Comparison of ENCODE assay signal across 16 cellular contexts in the genomic region with DNA sequence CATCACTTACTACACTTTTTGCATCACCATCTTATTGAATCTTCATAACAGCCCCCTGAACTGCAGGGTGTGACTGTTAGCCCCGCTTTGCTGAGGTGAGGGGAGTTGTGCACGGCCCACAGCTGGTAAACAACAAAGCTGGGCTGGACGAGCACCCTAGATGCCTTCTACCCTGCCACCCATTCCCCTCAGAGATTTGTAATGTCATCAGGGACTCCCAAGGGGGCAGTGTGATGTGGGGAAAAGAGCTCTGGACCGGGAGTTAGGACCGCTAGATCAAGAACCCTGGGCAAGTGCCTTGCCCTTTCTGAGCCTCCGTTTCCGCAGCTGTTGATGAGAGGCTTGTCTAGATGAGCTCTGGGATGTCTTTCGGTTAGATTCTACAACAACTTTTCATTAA. TPM values are rescaled to one million over a fixed set of nuclear protein-coding genes. Genes with fewer than 3 reads are reported as not detected.
DNase-seq lines count a peak whose midpoint lies in the region; ATAC-seq, FAIRE-seq and TF ChIP-seq lines count a peak whose summit lies in the region.
"Had no signal": no experiment of that assay in that cellular context is flagged by ENCODE, and none has a peak within 500 bp of the region (broad histone marks: within the 10 kb centered on the region; RNA-seq: fewer than 3 reads in every experiment).

No MANE protein-coding gene starts in this region.

- SMC1A ChIA-PET in GM12878 (lab: Charles Lee; ENCODE audit: uncharacterized antibody, unreplicated experiment) = interaction anchor here (0.8 to 9.7 kb wide), 13 partner anchors 9 to 127 kb away, joined by 3 to 144 read pairs (median 4); partner anchors contain the start of gene PKIG

- no peak overlapping the region for H2BK15ac ChIP-seq in H9 (ENCODE audit: low read depth, low read length)

- no peak overlapping the region for H2BK12ac ChIP-seq in H9 (ENCODE audit: insufficient read length, low read depth, low read length)

- intact Hi-C loops in GM12878 (cut with micrococcal nuclease; ENCODE audit: unreplicated experiment) = no loop called here

- peaks cover 0 to 7% (median 0%) of the 10 kb centered on the region in 11 experiments; a peak in 1 of 22 replicates for H3K9me3 ChIP-seq in BLaER1 treated with 17β-estradiol and CSF1 and Interleukin-3, amounts not matched to agents 10 nM and 100 nM (replicated peaks in 1 of 11)
- H3K9me3 ChIP-seq in H9 (ENCODE audit: control insufficient read depth, low read depth, low read length) = no peaks in the 10 kb centered on the region
- no peaks in the 10 kb centered on the region for H3K9me3 ChIP-seq in GM12878 (replicated peaks; ENCODE audit: control insufficient read depth, insufficient read depth, low read length)
- H3K9me3 ChIP-seq in neural progenitor cell (ENCODE audit: low read depth) = no peaks in the 10 kb centered on the region
- H3K9me3 ChIP-seq: prostate gland had no signal

- H3K27me3 Mint-ChIP-seq in H9 (ENCODE audit: low read depth) (no peaks in the 10 kb centered on the region), neural progenitor cell (ENCODE audit: insufficient read depth, low read depth) (peaks cover 6% of the 10 kb centered on the region)

- no peak for TF ChIP-seq RAD21 in GM12878 (IDR thresholded peaks at IDR 0.05; ENCODE audit: insufficient read depth, low read depth, low read length)

- no peak overlapping the region for H3K4me3 ChIP-seq in BLaER1 treated with 17β-estradiol and CSF1 and Interleukin-3, amounts not matched to agents 10 nM and 100 nM
- H3K4me3 ChIP-seq in GM12878 (no peak overlapping the region), neural progenitor cell (no peak overlapping the region)
- H3K4me3 ChIP-seq: prostate gland, tibial nerve had no signal

- H4K91ac ChIP-seq in H9 (ENCODE audit: insufficient read length, low read depth, low read length) = no peak overlapping the region

- no peak overlapping the region for H2BK20ac ChIP-seq in H9 (ENCODE audit: low read depth, low read length, poor library complexity, severe bottlenecking)

- H2AFZ ChIP-seq in H9 (ENCODE audit: low read length) = no peak overlapping the region
- H2AFZ ChIP-seq in GM12878 (ENCODE audit: control insufficient read depth, low read depth, low read length) = no peak overlapping the region
- no peak overlapping the region for H2AFZ ChIP-seq in neural progenitor cell (replicated peaks)

- H3K36me3 Mint-ChIP-seq in H9 (ENCODE audit: insufficient read depth in 1 of 3, low read depth in 3 of 3) (no peaks in the 10 kb centered on the region; a peak in 1 of 7 replicates), neural progenitor cell (no peaks in the 10 kb centered on the region)

- POLR2A ChIA-PET in GM12878 (lab: Charles Lee) = interaction anchor here (0.6 to 1.7 kb wide), 3 partner anchors 9 to 42 kb away, joined by 3 to 5 read pairs (median 4); no protein-coding TSS in a partner anchor

- no peak overlapping the region for H3K56ac ChIP-seq in H9 (ENCODE audit: insufficient read length, low read depth, low read length)

- no peak overlapping the region for H4K5ac ChIP-seq in H9 (ENCODE audit: insufficient read length, low read depth, low read length)

- no peaks in the 10 kb centered on the region for H3K79me1 ChIP-seq in H9 (ENCODE audit: insufficient read depth, low read depth, low read length, poor library complexity, severe bottlenecking)

- no peak for TF ChIP-seq EP300 in GM12878 (IDR thresholded peaks at IDR 0.05; ENCODE audit: borderline replicate concordance in 1 of 2, control insufficient read depth in 1 of 2, low read depth in 2 of 2, low read length in 2 of 2)

- ATAC-seq in GM12878 (no peak), GM19452 (IDR thresholded peaks at IDR 0.05; ENCODE audit: unreplicated experiment) (no peak)

- no peak overlapping the region for H4K8ac ChIP-seq in H9 (replicated peaks; ENCODE audit: insufficient read length, low read depth, low read length)

- no peak overlapping the region for H3K23ac ChIP-seq in H9 (ENCODE audit: insufficient read length, low read depth, low read length)

- no peak for TF ChIP-seq POLR2A in GM12878 (IDR thresholded peaks at IDR 0.05; ENCODE audit: low read depth, low read length)

- H3K4me1 Mint-ChIP-seq in H9 (peaks cover 5 to 11% of the 10 kb centered on the region in 2 experiments), neural progenitor cell (peaks cover 11% of the 10 kb centered on the region)

- H2BK5ac ChIP-seq in H9 (ENCODE audit: insufficient read length, low read length) = no peak overlapping the region

- no peak for DNase-seq in H9
- DNase-seq in GM12878 (ENCODE audit: low read depth, low spot score) = no peak
- DNase-seq in neural progenitor cell (ENCODE audit: low spot score) = peak; percentile 26
- no peak for DNase-seq in NCI-H2196 (lab: John Stamatoyannopoulos, UW; ENCODE audit: unreplicated experiment)
- DNase-seq in glomerular visceral epithelial cell (ENCODE audit: extremely low spot score) = no peak
- no peak for DNase-seq in inferior parietal cortex (ENCODE audit: extremely low spot score)
- DNase-seq: activated CD8-positive, alpha-beta memory T cell treated with anti-CD3 and anti-CD28 coated beads for 24 hours; activated effector memory CD4-positive, alpha-beta T cell treated with Interleukin-2 at 50 U/mL for 16 hours; amygdala; NCI-H1092 treated with DMSO at 0.1 percent for 48 hours; OCI-M1 had no signal

- no TSS peak for BruUV-seq in GM12878 (replicated peaks; lab: Mats Ljungman, UMichigan)

- no peak overlapping the region for H3K18ac ChIP-seq in H9 (ENCODE audit: insufficient read length, low read depth, low read length)

- H2BK120ac ChIP-seq in H9 (ENCODE audit: low read depth, low read length, poor library complexity, severe bottlenecking) = no peak overlapping the region

- peaks cover 0 to 3% of the 10 kb centered on the region in 2 experiments; a peak in 3 of 5 replicates for H3K9me3 Mint-ChIP-seq in H9
- no peaks in the 10 kb centered on the region for H3K9me3 Mint-ChIP-seq in neural progenitor cell

- no peak overlapping the region for H3K27ac Mint-ChIP-seq in H9
- no peak overlapping the region for H3K27ac Mint-ChIP-seq in neural progenitor cell

- no peaks in the 10 kb centered on the region for H3K27me3 ChIP-seq in BLaER1 treated with 17β-estradiol and CSF1 and Interleukin-3, amounts not matched to agents 10 nM and 100 nM
- no peaks in the 10 kb centered on the region for H3K27me3 ChIP-seq in H9 (ENCODE audit: insufficient read depth, low read length)
- H3K27me3 ChIP-seq in GM12878 (replicated peaks in 1 of 2; ENCODE audit: control insufficient read depth in 2 of 2, insufficient read depth in 2 of 2, low read length in 1 of 2) = no peaks in the 10 kb centered on the region
- no peaks in the 10 kb centered on the region for H3K27me3 ChIP-seq in neural progenitor cell
- H3K27me3 ChIP-seq: tibial nerve had no signal

- no peaks in the 10 kb centered on the region for H3K23me2 ChIP-seq in H9 (ENCODE audit: insufficient read length, low read depth, low read length, poor library complexity, severe bottlenecking)

- TF ChIP-seq CTCF in H9 (conservative IDR thresholded peaks at IDR 0.05) (peak; percentile 61), GM12878 (IDR thresholded peaks at IDR 0.05 in 2 of 3, conservative IDR thresholded peaks at IDR 0.05 in 1 of 3; ENCODE audit: control insufficient read depth in 2 of 3, extremely low read depth in 1 of 3, insufficient read depth in 1 of 3, low read depth in 3 of 3, low read length in 3 of 3) (0 out of 6 replicates have a peak, but pooled peaks of 2 of the 3 experiments have one; percentile 1 to 12), neural progenitor cell (IDR thresholded peaks at IDR 0.05) (peak; percentile 45)

- in situ Hi-C loops in GM12878 (cut with MboI) = loop anchor here (10.0 kb wide), 1 partner anchor 389 kb away; the partner anchor contains the start of gene OSER1

- H3K14ac ChIP-seq in H9 (ENCODE audit: insufficient read depth, low read length) = no peak overlapping the region

- CTCF ChIA-PET in GM12878 (lab: Yijun Ruan, JAX) = interaction anchor here (0.5 to 10.5 kb wide), 12 partner anchors 9 to 220 kb away, joined by 3 to 141 read pairs (median 5); no protein-coding TSS in a partner anchor

- peak overlapping the region in 10 of 11 experiments; percentile 6 to 93 (median 72); a peak in 10 of 22 replicates for H3K4me2 ChIP-seq in BLaER1 treated with 17β-estradiol and CSF1 and Interleukin-3, amounts not matched to agents 10 nM and 100 nM
- H3K4me2 ChIP-seq in H9 (ENCODE audit: insufficient read depth, insufficient read length, low read length) (no peak overlapping the region), GM12878 (ENCODE audit: control insufficient read depth, insufficient read depth) (no peak overlapping the region), neural progenitor cell (no peak overlapping the region)

- no CpG with 5 or more reads among the region's 8 CpGs for WGBS in H9 (ENCODE audit: extremely low coverage, insufficient read length, low lambda C conversion rate)
- 78% methylated on average over 8 of the region's 8 CpGs for WGBS in GM12878 (ENCODE audit: insufficient coverage, insufficient replicate concordance, low lambda C conversion rate, missing lambda C conversion rate)

- H3K27ac ChIP-seq in BLaER1 treated with 17β-estradiol and CSF1 and Interleukin-3, amounts not matched to agents 10 nM and 100 nM = 0 out of 22 replicates have a peak overlapping the region, but pooled peaks of 1 of the 11 experiments have one; percentile 2
- H3K27ac ChIP-seq in H9 (ENCODE audit: insufficient read length, low read depth, low read length) (no peak overlapping the region), GM12878 (ENCODE audit: control insufficient read depth, insufficient read depth) (no peak overlapping the region), neural progenitor cell (no peak overlapping the region)
- H3K27ac ChIP-seq: tibial nerve had no signal

- peaks cover 0 to 12% (median 0%) of the 10 kb centered on the region in 11 experiments; a peak in 5 of 22 replicates for H3K36me3 ChIP-seq in BLaER1 treated with 17β-estradiol and CSF1 and Interleukin-3, amounts not matched to agents 10 nM and 100 nM
- no peaks in the 10 kb centered on the region for H3K36me3 ChIP-seq in GM12878 (ENCODE audit: control insufficient read depth in 2 of 2, insufficient read depth in 2 of 2, low read length in 1 of 2)
- no peaks in the 10 kb centered on the region for H3K36me3 ChIP-seq in neural progenitor cell
- H3K36me3 ChIP-seq: prostate gland had no signal

- H3K4me1 ChIP-seq in BLaER1 treated with 17β-estradiol and CSF1 and Interleukin-3, amounts not matched to agents 10 nM and 100 nM = peaks cover 48 to 69% (median 62%) of the 10 kb centered on the region in 10 experiments
- H3K4me1 ChIP-seq in H9 (ENCODE audit: insufficient read depth, low read length) = peaks cover 2% of the 10 kb centered on the region; the same call in 1 of the 2 replicates
- H3K4me1 ChIP-seq in GM12878 (ENCODE audit: control insufficient read depth, insufficient read depth, low read length) = peaks cover 9% of the 10 kb centered on the region
- H3K4me1 ChIP-seq in neural progenitor cell = peaks cover 2% of the 10 kb centered on the region
- H3K4me1 ChIP-seq: prostate gland had no signal

- H3K4me3 Mint-ChIP-seq in H9 (no peak overlapping the region), neural progenitor cell (no peak overlapping the region)

- H3K9ac ChIP-seq in BLaER1 treated with 17β-estradiol and CSF1 and Interleukin-3, amounts not matched to agents 10 nM and 100 nM = no peak overlapping the region
- H3K9ac ChIP-seq in H9 (ENCODE audit: extremely low read depth, insufficient read length, low read length) = no peak overlapping the region
- no peak overlapping the region for H3K9ac ChIP-seq in GM12878 (ENCODE audit: control insufficient read depth, insufficient read depth, low read length)
- H3K9ac ChIP-seq in neural progenitor cell = no peak overlapping the region

- peaks cover 1% of the 10 kb centered on the region for H3F3A ChIP-seq in neural progenitor cell (ENCODE audit: low read depth)

- H3K79me2 ChIP-seq in H9 (ENCODE audit: insufficient read depth, low read length) (no peaks in the 10 kb centered on the region), GM12878 (ENCODE audit: control insufficient read depth, insufficient read depth, low read length) (no peaks in the 10 kb centered on the region), neural progenitor cell (ENCODE audit: low read depth) (no peaks in the 10 kb centered on the region)

- no peak overlapping the region for H3K4ac ChIP-seq in H9 (ENCODE audit: low read depth, low read length)

- RAD21 ChIA-PET in GM12878 (lab: Charles Lee; ENCODE audit: unreplicated experiment) = interaction anchor here (0.6 to 4.0 kb wide), 6 partner anchors 17 to 639 kb away, joined by 3 to 28 read pairs (median 6); no protein-coding TSS in a partner anchor

- peaks cover 0 to 12% (median 0%) of the 10 kb centered on the region in 11 experiments; a peak in 6 of 22 replicates for H4K20me1 ChIP-seq in BLaER1 treated with 17β-estradiol and CSF1 and Interleukin-3, amounts not matched to agents 10 nM and 100 nM
- H4K20me1 ChIP-seq in H9 (ENCODE audit: control insufficient read depth, insufficient read depth, insufficient read length) (no peaks in the 10 kb centered on the region), GM12878 (ENCODE audit: control insufficient read depth, insufficient read depth) (no peaks in the 10 kb centered on the region), neural progenitor cell (ENCODE audit: low read depth) (no peaks in the 10 kb centered on the region)

- no peak overlapping the region for H2AK5ac ChIP-seq in H9 (ENCODE audit: insufficient read length, low read length)

- no peak overlapping the region for H3T11ph ChIP-seq in H9 (ENCODE audit: low read length)

- FAIRE-seq in GM12878 (lab: Jason Lieb, UNC) = no peak
- FAIRE-seq: colon had no signal

RNA-seq across cellular contexts. Expression of gene PKIG, which starts 20.9 kb away (rescaled TPM):
- 23.0 and 27.0 TPM in 2 replicates for total RNA-seq in H9 (2021)
- 7.9 and 8.9 TPM in 2 replicates for total RNA-seq in GM12878 (2013; cell fraction: nucleolus; rRNA removed)
- total RNA-seq in GM12878 (2014; rRNA removed) = 77.0 and 78.5 TPM in 2 replicates
- 47.9 and 51.4 TPM in 2 replicates for total RNA-seq in GM12878 (2014; rRNA removed; fragmentation: Illumina TruSeq; extraction: Trizol)
- 56.2 and 58.4 TPM in 2 replicates for total RNA-seq in GM12878 (2021)
- 7.8 TPM for polyA plus RNA-seq in GM12878 (2011; ENCODE audit: low read depth)
- 16.4 and 17.8 TPM in 2 replicates for polyA plus RNA-seq in GM12878 (2011; rRNA removed)
- polyA plus RNA-seq in GM12878 (2011; cell fraction: cytosol; rRNA removed) = 27.8 and 30.7 TPM in 2 replicates
- 10.9 TPM in 2 replicates for polyA plus RNA-seq in GM12878 (2011; cell fraction: nucleus; rRNA removed)
- polyA plus RNA-seq in GM12878 (2012) = 17.2 and 19.4 TPM in 2 replicates
- polyA plus RNA-seq in GM12878 (2014; fragmentation: Illumina TruSeq; extraction: Trizol) = 33.8 and 69.3 TPM in 2 replicates
- polyA plus RNA-seq in GM12878 (2014; fragmentation: Nextera tagmentation; extraction: Ambion mirVana) = 10 to 100 TPM in 1 of 2 experiments, 1 to 10 TPM in 1; 5.7 to 17.5 TPM
- polyA plus RNA-seq in GM12878 (2014; rRNA removed) = 74.2 and 82.3 TPM in 2 replicates
- polyA plus RNA-seq in GM12878 (2016; fragmentation: Nextera tagmentation; extraction: Ambion mirVana) = 10 to 100 TPM; 26.3 to 28.0 TPM
- polyA minus RNA-seq in GM12878 (2011; rRNA and poly(A)+ RNA removed) = 5.6 and 9.3 TPM in 2 replicates
- 4.2 and 5.1 TPM in 2 replicates for polyA minus RNA-seq in GM12878 (2011; cell fraction: cytosol; rRNA and poly(A)+ RNA removed)
- polyA minus RNA-seq in GM12878 (2011; cell fraction: nucleus; rRNA and poly(A)+ RNA removed) = 1.5 and 3.6 TPM in 2 replicates
- total RNA-seq in neural progenitor cell (ENCODE audit: low replicate concordance) = 40.6 and 64.6 TPM in 2 replicates

RNA-seq across cellular contexts. Expression of gene ADA, which starts 48.2 kb away (rescaled TPM):
- total RNA-seq in H9 (2021) = 19.2 and 22.0 TPM in 2 replicates
- 51.8 and 52.9 TPM in 2 replicates for total RNA-seq in GM12878 (2013; cell fraction: nucleolus; rRNA removed)
- total RNA-seq in GM12878 (2014; rRNA removed) = 74.6 and 78.6 TPM in 2 replicates
- total RNA-seq in GM12878 (2014; rRNA removed; fragmentation: Illumina TruSeq; extraction: Trizol) = 69.1 and 69.5 TPM in 2 replicates
- 99.0 and 105 TPM in 2 replicates for total RNA-seq in GM12878 (2021)
- polyA plus RNA-seq in GM12878 (2011; ENCODE audit: low read depth) = 54.0 TPM
- 88.9 and 129 TPM in 2 replicates for polyA plus RNA-seq in GM12878 (2011; rRNA removed)
- polyA plus RNA-seq in GM12878 (2011; cell fraction: cytosol; rRNA removed) = 142 and 175 TPM in 2 replicates
- polyA plus RNA-seq in GM12878 (2011; cell fraction: nucleus; rRNA removed) = 152 and 179 TPM in 2 replicates
- 58.7 and 86.7 TPM in 2 replicates for polyA plus RNA-seq in GM12878 (2012)
- polyA plus RNA-seq in GM12878 (2014; fragmentation: Illumina TruSeq; extraction: Trizol) = 71.6 and 82.7 TPM in 2 replicates
- 10 to 100 TPM; 40.9 to 70.6 TPM for polyA plus RNA-seq in GM12878 (2014; fragmentation: Nextera tagmentation; extraction: Ambion mirVana)
- 122 and 125 TPM in 2 replicates for polyA plus RNA-seq in GM12878 (2014; rRNA removed)
- 100 to 1,000 TPM; 189 to 217 TPM for polyA plus RNA-seq in GM12878 (2016; fragmentation: Nextera tagmentation; extraction: Ambion mirVana)
- 75.2 and 93.0 TPM in 2 replicates for polyA minus RNA-seq in GM12878 (2011; rRNA and poly(A)+ RNA removed)
- polyA minus RNA-seq in GM12878 (2011; cell fraction: cytosol; rRNA and poly(A)+ RNA removed) = 21.2 and 28.5 TPM in 2 replicates
- polyA minus RNA-seq in GM12878 (2011; cell fraction: nucleus; rRNA and poly(A)+ RNA removed) = 21.6 and 28.6 TPM in 2 replicates
- total RNA-seq in neural progenitor cell (ENCODE audit: low replicate concordance) = 29.7 and 52.5 TPM in 2 replicates

Comparison
In these comparisons a context has a peak if more than half of its experiments do, and no peak if none do; other contexts are left out.
1. H3K4me2 ChIP-seq: peak in BLaER1 treated with 17β-estradiol and CSF1 and Interleukin-3, amounts not matched to agents 10 nM and 100 nM (10 of 11); none in H9 (single experiment), GM12878 (single experiment) and neural progenitor cell (single experiment).
2. CTCF ChIP-seq: peak in every context shown above with its lines; median percentile 61 in H9; 45 in neural progenitor cell; 6 in GM12878.